Comparison of ENCODE assay signal across 18 cellular contexts in genomic region chr17:39361064-39361463, GRCh38. TPM values are rescaled to one million over a fixed set of nuclear protein-coding genes. Genes with fewer than 3 reads are reported as not detected.
DNase-seq lines count a peak whose midpoint lies in the region; ATAC-seq and TF ChIP-seq lines count a peak whose summit lies in the region.
"Had no signal": no experiment of that assay in that cellular context is flagged by ENCODE, and none has a peak within 500 bp of the region (broad histone marks: within the 10 kb centered on the region; RNA-seq: fewer than 3 reads in every experiment).

No MANE protein-coding gene starts in this region.

- H3K36me3 Mint-ChIP-seq in activated T-cell treated with anti-CD3 and anti-CD28 coated beads, Interleukin-2, amount 50 U/mL, for 24 hours (ENCODE audit: low read depth) = peaks cover 2% of the 10 kb centered on the region
- H3K36me3 Mint-ChIP-seq in CD4-positive, alpha-beta memory T cell = peaks cover 0 to 1% of the 10 kb centered on the region in 2 donors
- peaks cover 5% of the 10 kb centered on the region for H3K36me3 Mint-ChIP-seq in CD8-positive, alpha-beta T cell

- no peaks in the 10 kb centered on the region for H3K9me3 Mint-ChIP-seq in activated T-cell treated with anti-CD3 and anti-CD28 coated beads, Interleukin-2, amount 50 U/mL, for 24 hours
- no peaks in the 10 kb centered on the region for H3K9me3 Mint-ChIP-seq in CD4-positive, alpha-beta memory T cell
- H3K9me3 Mint-ChIP-seq in CD8-positive, alpha-beta T cell = no peaks in the 10 kb centered on the region
- H3K9me3 Mint-ChIP-seq: CD4-positive, CD25-positive, alpha-beta regulatory T cell; H9 had no signal

- H3K27me3 Mint-ChIP-seq in activated T-cell treated with anti-CD3 and anti-CD28 coated beads, Interleukin-2, amount 50 U/mL, for 24 hours = no peaks in the 10 kb centered on the region
- no peaks in the 10 kb centered on the region for H3K27me3 Mint-ChIP-seq in CD4-positive, alpha-beta memory T cell
- H3K27me3 Mint-ChIP-seq in CD8-positive, alpha-beta T cell (ENCODE audit: low read depth) = no peaks in the 10 kb centered on the region
- H3K27me3 Mint-ChIP-seq: CD4-positive, CD25-positive, alpha-beta regulatory T cell had no signal

- H3K27me3 ChIP-seq in CD4-positive, alpha-beta memory T cell (ENCODE audit: insufficient read depth, low read length) = no peaks in the 10 kb centered on the region
- H3K27me3 ChIP-seq in dorsolateral prefrontal cortex (no peaks in the 10 kb centered on the region), testis (no peaks in the 10 kb centered on the region), SJCRH30 (no peaks in the 10 kb centered on the region)
- no peaks in the 10 kb centered on the region for H3K27me3 ChIP-seq in CD8-positive, alpha-beta T cell (ENCODE audit: insufficient read depth, low read length)
- H3K27me3 ChIP-seq: BLaER1 had no signal

- no peak for ATAC-seq in CD8-positive, alpha-beta T cell

- H3K27ac Mint-ChIP-seq in activated T-cell treated with anti-CD3 and anti-CD28 coated beads, Interleukin-2, amount 50 U/mL, for 24 hours = peak overlapping the region; percentile 0
- peak overlapping the region in 4 of 7 donors; percentile 4 to 79 (median 11) for H3K27ac Mint-ChIP-seq in CD4-positive, alpha-beta memory T cell
- no peak overlapping the region for H3K27ac Mint-ChIP-seq in CD8-positive, alpha-beta T cell
- H3K27ac Mint-ChIP-seq: CD4-positive, CD25-positive, alpha-beta regulatory T cell had no signal

- WGBS in testis, 2 donors = 47 to 83% methylated on average over 1 of the region's 1 CpG

- no peak overlapping the region for H3K27ac ChIP-seq in CD4-positive, alpha-beta memory T cell (ENCODE audit: low read depth, low read length)
- H3K27ac ChIP-seq in dorsolateral prefrontal cortex (peak overlapping the region in 33 of 59 donors; percentile 0 to 75 (median 33)), testis (peak overlapping the region; percentile 41 to 62), SJCRH30 (no peak overlapping the region)
- H3K27ac ChIP-seq in CD8-positive, alpha-beta T cell (ENCODE audit: low read depth, low read length) = no peak overlapping the region
- H3K27ac ChIP-seq: BLaER1 had no signal

- no peaks in the 10 kb centered on the region for H3K4me1 ChIP-seq in CD4-positive, alpha-beta memory T cell (ENCODE audit: insufficient read depth, low read length)
- H3K4me1 ChIP-seq in testis = peaks cover 22% of the 10 kb centered on the region
- H3K4me1 ChIP-seq in SJCRH30 = no peaks in the 10 kb centered on the region
- no peaks in the 10 kb centered on the region for H3K4me1 ChIP-seq in CD8-positive, alpha-beta T cell (ENCODE audit: insufficient read depth, low read length)

- H3K4me3 Mint-ChIP-seq in activated T-cell treated with anti-CD3 and anti-CD28 coated beads, Interleukin-2, amount 50 U/mL, for 24 hours = no peak overlapping the region
- no peak overlapping the region for H3K4me3 Mint-ChIP-seq in CD4-positive, alpha-beta memory T cell
- no peak overlapping the region for H3K4me3 Mint-ChIP-seq in CD8-positive, alpha-beta T cell
- H3K4me3 Mint-ChIP-seq: CD4-positive, CD25-positive, alpha-beta regulatory T cell; H9 had no signal

- CTCF ChIA-PET in CD4-positive, alpha-beta memory T cell (lab: Charles Lee; ENCODE audit: partially characterized antibody) = no interaction called here
- CTCF ChIA-PET in CD8-positive, alpha-beta T cell (lab: Charles Lee) = no interaction called here

- H3K36me3 ChIP-seq in CD4-positive, alpha-beta memory T cell (ENCODE audit: insufficient read depth, low read length) = no peaks in the 10 kb centered on the region
- H3K36me3 ChIP-seq in testis (ENCODE audit: low read depth, missing control alignments) = no peaks in the 10 kb centered on the region
- H3K36me3 ChIP-seq in SJCRH30 = no peaks in the 10 kb centered on the region
- no peaks in the 10 kb centered on the region for H3K36me3 ChIP-seq in CD8-positive, alpha-beta T cell (ENCODE audit: insufficient read depth, low read length)
- H3K36me3 ChIP-seq: BLaER1 had no signal

- no peaks in the 10 kb centered on the region for H3K9me3 ChIP-seq in CD4-positive, alpha-beta memory T cell (ENCODE audit: control insufficient read depth in 1 of 2, low read length in 2 of 2)
- H3K9me3 ChIP-seq in testis (no peaks in the 10 kb centered on the region), SJCRH30 (replicated peaks) (no peaks in the 10 kb centered on the region)
- H3K9me3 ChIP-seq in CD8-positive, alpha-beta T cell (ENCODE audit: low read length) = no peaks in the 10 kb centered on the region
- H3K9me3 ChIP-seq: BLaER1 had no signal

- TF ChIP-seq CTCF in dorsolateral prefrontal cortex (IDR thresholded peaks at IDR 0.05 in 54 of 56, conservative IDR thresholded peaks at IDR 0.05 in 2 of 56; ENCODE audit: low read depth in 1 of 56, partially characterized antibody in 56 of 56) (no peak), testis (IDR thresholded peaks at IDR 0.05) (no peak)
- TF ChIP-seq CTCF in CD8-positive, alpha-beta T cell (IDR thresholded peaks at IDR 0.05) = no peak

- no peak overlapping the region for H3K4me3 ChIP-seq in CD4-positive, alpha-beta memory T cell (ENCODE audit: low read length in 2 of 2)
- H3K4me3 ChIP-seq in dorsolateral prefrontal cortex (no peak overlapping the region), testis (no peak overlapping the region), SJCRH30 (no peak overlapping the region)
- H3K4me3 ChIP-seq in CD8-positive, alpha-beta T cell (ENCODE audit: low read depth, low read length) = no peak overlapping the region
- H3K4me3 ChIP-seq: BLaER1 had no signal

- peaks cover 23% of the 10 kb centered on the region for H3K4me1 Mint-ChIP-seq in activated T-cell treated with anti-CD3 and anti-CD28 coated beads, Interleukin-2, amount 50 U/mL, for 24 hours (ENCODE audit: low read depth)
- peaks cover 7 to 22% (median 14%) of the 10 kb centered on the region in 4 donors for H3K4me1 Mint-ChIP-seq in CD4-positive, alpha-beta memory T cell
- peaks cover 29% of the 10 kb centered on the region for H3K4me1 Mint-ChIP-seq in CD8-positive, alpha-beta T cell (ENCODE audit: low read depth)

- TF ChIP-seq POLR2A in testis (IDR thresholded peaks at IDR 0.05) = no peak

- intact Hi-C loops in CD4-positive, alpha-beta memory T cell (cut with micrococcal nuclease) = no loop called here
- intact Hi-C loops in dorsolateral prefrontal cortex (cut with DNase I) (loop anchor here in 1 of 2 donors (5.0 kb wide), 1 partner anchor 41 kb away; the partner anchor contains the start of gene FBXL20), testis (cut with DNase I; ENCODE audit: low total_unique reads) (no loop called here)
- intact Hi-C loops in CD8-positive, alpha-beta T cell (cut with DNase I, micrococcal nuclease) = loop anchor here in 1 of 2 experiments (10.0 kb wide), 1 partner anchor 64 kb away; no protein-coding TSS in a partner anchor

- DNase-seq in activated T-cell treated with anti-CD3 and anti-CD28 coated beads, Interleukin-2, amount 50 U/mL, for 24 hours = no peak
- no peak for DNase-seq in activated T-cell treated with anti-CD3 and anti-CD28 coated beads, Interleukin-2, amount 50 U/mL, for 48 hours
- no peak for DNase-seq in CD4-positive, alpha-beta memory T cell
- no peak for DNase-seq in dorsolateral prefrontal cortex
- DNase-seq in testis = no peak
- no peak for DNase-seq in SJCRH30
- no peak for DNase-seq in CD8-positive, alpha-beta T cell
- DNase-seq: 8988T; AML-193; CD4-positive, CD25-positive, alpha-beta regulatory T cell; COR-L47; DMS153; DND-41; GDM1; GOT3; H9; IMR-90 had no signal

- POLR2A ChIA-PET in CD4-positive, alpha-beta memory T cell (lab: Charles Lee; ENCODE audit: partially characterized antibody) = no interaction called here
- POLR2A ChIA-PET in CD8-positive, alpha-beta T cell (lab: Charles Lee) = no interaction called here

RNA-seq across cellular contexts. Expression of gene FBXL20, which starts 40.4 kb away (rescaled TPM):
- total RNA-seq in CD4-positive, alpha-beta memory T cell = 10 to 100 TPM; 35.3 to 38.5 TPM
- 1 to 10 TPM; 1.5 to 4.1 TPM for polyA plus RNA-seq in CD4-positive, alpha-beta memory T cell
- total RNA-seq in dorsolateral prefrontal cortex (10 to 100 TPM; 31.2 to 70.6 (median 49.0) TPM), testis (10 to 100 TPM; 62.5 to 67.5 TPM)
- 29.7 TPM for polyA plus RNA-seq in testis (ENCODE audit: insufficient read depth, low read depth, low replicate concordance)
- 7.7 and 8.8 TPM in 2 replicates for total RNA-seq in SJCRH30 (2014; rRNA removed; shearing (Covaris generic))
- 10 to 100 TPM; 12.1 to 14.0 TPM for total RNA-seq in CD8-positive, alpha-beta T cell

Comparison
In these comparisons a context has a peak if more than half of its experiments do, and no peak if none do; other contexts are left out.
1. H3K27ac ChIP-seq: peak in dorsolateral prefrontal cortex (33 of 59) and testis (2 of 2); none in CD4-positive, alpha-beta memory T cell (single experiment), SJCRH30 (single experiment) and CD8-positive, alpha-beta T cell (single experiment).